In the genomic region with DNA sequence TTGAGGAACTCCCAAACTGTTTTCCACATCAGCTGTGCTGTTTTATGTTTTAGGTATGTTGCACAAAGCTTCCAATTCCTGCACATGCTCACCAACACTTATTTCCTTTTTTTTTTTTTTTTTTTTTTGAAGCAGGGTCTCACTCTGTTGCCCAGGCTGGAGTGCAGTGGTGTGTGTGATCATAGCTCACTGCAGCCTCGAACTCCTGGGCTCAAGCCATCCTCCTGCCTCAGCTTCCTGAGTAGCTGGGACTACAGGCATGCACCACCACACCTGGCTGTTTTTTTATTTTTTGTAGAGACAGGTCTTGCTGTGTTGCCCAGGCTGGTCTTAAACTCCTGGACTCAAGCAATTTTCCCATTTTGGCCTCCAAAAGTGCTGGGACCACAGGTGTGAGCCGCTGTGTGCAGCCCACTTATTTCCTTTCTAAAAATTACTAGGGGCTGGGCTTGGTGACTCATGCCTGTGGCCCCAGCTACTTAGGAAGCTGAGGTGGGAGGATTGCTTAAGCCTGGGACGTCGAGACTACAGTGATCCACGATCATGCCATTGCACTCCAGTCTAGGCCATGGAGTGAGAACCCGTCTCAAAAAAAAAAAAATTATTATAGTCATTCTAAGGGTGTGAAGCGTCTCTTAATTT, we compare ENCODE assay signal across 8 cellular contexts. TPM values are rescaled to one million over a fixed set of nuclear protein-coding genes. Genes with fewer than 3 reads are reported as not detected.
DNase-seq lines count a peak whose midpoint lies in the region; ATAC-seq and TF ChIP-seq lines count a peak whose summit lies in the region.
"Not testable (repeated sequence)": the region's sequence is repeated elsewhere in the genome, so short reads cannot be mapped to it uniquely, and the experiment has no call there.

No MANE protein-coding gene starts in this region.

- not testable (repeated sequence) for H3K36me3 Mint-ChIP-seq in natural killer cell treated with Interleukin-12 subunit alpha and Interleukin-12 subunit beta and Interleukin-15 and Interleukin-18, amount 100 ng/mL, for 72 hours

- H3K4me2 ChIP-seq in fibroblast of lung (ENCODE audit: extremely low read depth, insufficient read depth, low read length): not testable (repeated sequence)

- H2AFZ ChIP-seq in fibroblast of lung (ENCODE audit: low read length): not testable (repeated sequence)

- H3K9ac ChIP-seq in fibroblast of lung (ENCODE audit: insufficient read depth, low read length): not testable (repeated sequence)

- H3K4me3 Mint-ChIP-seq in natural killer cell treated with Interleukin-12 subunit alpha and Interleukin-12 subunit beta and Interleukin-15 and Interleukin-18, amount 100 ng/mL, for 72 hours: not testable (repeated sequence)

- not testable (repeated sequence) for H3K79me2 ChIP-seq in fibroblast of lung (ENCODE audit: control insufficient read depth, insufficient read depth, low read length)

- not testable (repeated sequence) for H3K9me3 ChIP-seq in fibroblast of lung (ENCODE audit: control insufficient read depth, insufficient read depth, low read depth, low read length); upper lobe of right lung

- H3K27me3 Mint-ChIP-seq in natural killer cell treated with Interleukin-12 subunit alpha and Interleukin-12 subunit beta and Interleukin-15 and Interleukin-18, amount 100 ng/mL, for 72 hours: not testable (repeated sequence)

- not testable (repeated sequence) for H3K27ac Mint-ChIP-seq in natural killer cell treated with Interleukin-12 subunit alpha and Interleukin-12 subunit beta and Interleukin-15 and Interleukin-18, amount 100 ng/mL, for 72 hours

- not testable (repeated sequence) for H4K20me1 ChIP-seq in fibroblast of lung (ENCODE audit: control insufficient read depth, extremely low read depth, insufficient read depth, low read length)

- H3K4me3 ChIP-seq in fibroblast of lung (replicated peaks in 1 of 4; ENCODE audit: control extremely low read depth in 1 of 4, insufficient read depth in 1 of 4, low read depth in 3 of 4, low read length in 4 of 4); upper lobe of right lung: not testable (repeated sequence)

- H3K4me1 Mint-ChIP-seq in natural killer cell treated with Interleukin-12 subunit alpha and Interleukin-12 subunit beta and Interleukin-15 and Interleukin-18, amount 100 ng/mL, for 72 hours (ENCODE audit: low read depth in 2 of 2): peaks cover 14 to 18% of the 10 kb centered on the region in 2 donors

- DNase-seq in EL (peak; percentile 73), KG1 (lab: John Stamatoyannopoulos, UW) (peak; percentile 28), NOMO-1 treated with dmso at 0.1 percent for 144 hours (lab: John Stamatoyannopoulos, UW; ENCODE audit: unreplicated experiment) (peak; percentile 41), UCSD-AML1 (lab: John Stamatoyannopoulos, UW; ENCODE audit: unreplicated experiment) (peak; percentile 33), fibroblast of lung (ENCODE audit: low read depth in 2 of 2) (peak; percentile 36 to 82)
- DNase-seq in natural killer cell treated with Interleukin-12 subunit alpha and Interleukin-12 subunit beta and Interleukin-15 and Interleukin-18, amount 100 ng/mL, for 72 hours (ENCODE audit: low spot score); upper lobe of right lung: not testable (repeated sequence)

- not testable (repeated sequence) for H3K4me1 ChIP-seq in fibroblast of lung (ENCODE audit: control insufficient read depth, extremely low read depth, insufficient read depth, low read length)
- peaks cover 25% of the 10 kb centered on the region for H3K4me1 ChIP-seq in upper lobe of right lung

- not testable (repeated sequence) for H3K36me3 ChIP-seq in fibroblast of lung (ENCODE audit: control insufficient read depth, insufficient read depth, low read length); upper lobe of right lung

- not testable (repeated sequence) for H3K9me3 Mint-ChIP-seq in natural killer cell treated with Interleukin-12 subunit alpha and Interleukin-12 subunit beta and Interleukin-15 and Interleukin-18, amount 100 ng/mL, for 72 hours

- peak overlapping the region; percentile 44 for H3K27ac ChIP-seq in angular gyrus (ENCODE audit: low read depth, low read length)
- not testable (repeated sequence) for H3K27ac ChIP-seq in fibroblast of lung (ENCODE audit: insufficient read depth, low read length); upper lobe of right lung

- peak; percentile 65 to 67 for ATAC-seq in natural killer cell treated with Interleukin-12 subunit alpha and Interleukin-12 subunit beta and Interleukin-15 and Interleukin-18, amount 100 ng/mL, for 72 hours
- ATAC-seq in upper lobe of right lung: peak; percentile 54

- not testable (repeated sequence) for TF ChIP-seq CTCF in fibroblast of lung (conservative IDR thresholded peaks at IDR 0.05 in 1 of 2, IDR thresholded peaks at IDR 0.05 in 1 of 2; ENCODE audit: low read depth in 1 of 2, low read length in 2 of 2); upper lobe of right lung (IDR thresholded peaks at IDR 0.05)

- intact Hi-C loops in upper lobe of right lung (cut with DNase I): not testable (repeated sequence)

- not testable (repeated sequence) for H3K27me3 ChIP-seq in fibroblast of lung (ENCODE audit: control insufficient read depth, insufficient read depth, low read length); upper lobe of right lung

RNA-seq across cellular contexts. Expression of gene TMCC2, which starts 33.5 kb away (rescaled TPM):
- total RNA-seq in fibroblast of lung (4.1 and 6.9 TPM in 2 replicates), upper lobe of right lung (4.8 TPM)
- 2.3 and 2.5 TPM in 2 replicates for polyA plus RNA-seq in fibroblast of lung
- 2.9 and 3.3 TPM in 2 replicates for polyA plus RNA-seq in fibroblast of lung (2012)
- polyA minus RNA-seq in fibroblast of lung (ENCODE audit: low replicate concordance): 3.8 and 9.3 TPM in 2 replicates
- total RNA-seq in natural killer cell treated with Interleukin-12 subunit alpha and Interleukin-12 subunit beta and Interleukin-15 and Interleukin-18, amount 100 ng/mL, for 72 hours: 10 to 100 TPM; 24.0 to 28.8 TPM

RNA-seq across cellular contexts. Expression of gene DSTYK, which starts 49.7 kb away (rescaled TPM):
- total RNA-seq in fibroblast of lung (24.9 and 42.6 TPM in 2 replicates), upper lobe of right lung (12.7 TPM)
- polyA plus RNA-seq in fibroblast of lung: 20.6 and 24.5 TPM in 2 replicates
- polyA plus RNA-seq in fibroblast of lung (2012): 13.4 and 17.6 TPM in 2 replicates
- 11.4 and 14.1 TPM in 2 replicates for polyA minus RNA-seq in fibroblast of lung (ENCODE audit: low replicate concordance)
- total RNA-seq in natural killer cell treated with Interleukin-12 subunit alpha and Interleukin-12 subunit beta and Interleukin-15 and Interleukin-18, amount 100 ng/mL, for 72 hours: 10 to 100 TPM; 15.8 to 31.6 TPM
